In the genomic region with DNA sequence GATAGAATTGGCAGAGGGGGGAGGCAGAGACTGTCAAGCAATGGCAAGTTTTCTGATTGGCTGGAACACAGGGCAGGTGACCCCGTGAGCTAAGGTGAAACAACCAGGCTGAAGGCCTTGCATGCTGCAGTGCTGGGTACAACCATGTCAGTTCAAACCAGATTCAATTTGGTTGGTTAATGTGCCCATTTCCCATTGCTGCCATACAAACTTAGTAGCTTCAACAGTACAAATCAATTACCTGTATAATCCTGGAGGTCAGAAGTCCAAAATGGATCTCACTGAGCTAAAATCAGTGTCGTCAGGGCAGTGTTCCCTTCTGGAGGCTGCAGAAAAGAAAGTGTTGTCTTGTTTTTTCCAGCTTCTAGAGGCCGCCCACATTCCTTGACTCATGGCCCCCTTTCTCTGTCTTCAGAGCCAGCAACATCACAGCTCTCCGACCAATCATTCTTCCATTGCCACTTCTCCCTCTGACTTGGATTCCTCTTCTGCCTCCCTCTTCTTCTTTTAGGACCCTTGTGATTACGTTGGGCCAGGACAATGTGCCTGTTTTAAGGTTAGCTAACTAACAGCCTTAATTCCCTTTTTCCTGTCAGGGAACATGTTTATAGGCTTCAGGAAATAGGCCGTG, we compare ENCODE assay signal across 21 cellular contexts.
A peak's percentile ranks its signal among the peaks of the same experiment; 100 is the strongest.
DNase-seq lines count a peak whose midpoint lies in the region; TF ChIP-seq lines count a peak whose summit lies in the region.
"Had no signal": no experiment of that assay in that cellular context is flagged by ENCODE, and none has a peak within 500 bp of the region (broad histone marks: within the 10 kb centered on the region; RNA-seq: fewer than 3 reads in every experiment).

No MANE protein-coding gene starts in this region.

- POLR2A ChIA-PET in MCF 10A (lab: Yijun Ruan, JAX), result interaction anchor here (0.8 to 2.0 kb wide), 4 partner anchors 15 to 627 kb away, joined by 3 to 5 read pairs (median 4); no protein-coding TSS in a partner anchor

- 98% methylated on average over 6 of the region's 6 CpGs for WGBS in mammary epithelial cell (ENCODE audit: low coverage, missing lambda C conversion rate)
- WGBS in liver, result 81% methylated on average over 6 of the region's 6 CpGs
- WGBS in neuronal stem cell (ENCODE audit: extremely low coverage in 2 of 2, insufficient read length in 2 of 2, insufficient replicate concordance in 1 of 2), 2 donors, result no CpG with 5 or more reads among the region's 6 CpGs

- BruUV-seq in MCF 10A (replicated peaks; lab: Mats Ljungman, UMichigan) (no TSS peak), mammary epithelial cell (replicated peaks; lab: Mats Ljungman, UMichigan) (no TSS peak)

- intact Hi-C loops in MCF 10A (cut with micrococcal nuclease), result no loop called here
- intact Hi-C loops in mammary epithelial cell (cut with micrococcal nuclease), result no loop called here

- no peak overlapping the region for H3K23ac ChIP-seq in neuronal stem cell (ENCODE audit: low read depth, low read length, poor library complexity)

- no peak overlapping the region for H2BK120ac ChIP-seq in neuronal stem cell (ENCODE audit: low read depth, low read length)

- no peaks in the 10 kb centered on the region for H3K36me3 ChIP-seq in mammary epithelial cell (ENCODE audit: insufficient read depth, low read length)
- H3K36me3 ChIP-seq in liver (ENCODE audit: control insufficient read depth in 4 of 4, insufficient read depth in 3 of 4, low read depth in 1 of 4, low read length in 3 of 4), result no peaks in the 10 kb centered on the region
- no peaks in the 10 kb centered on the region for H3K36me3 ChIP-seq in neuronal stem cell (replicated peaks in 1 of 2; ENCODE audit: control insufficient read depth in 2 of 2, insufficient read depth in 2 of 2, low read length in 2 of 2)
- H3K36me3 ChIP-seq: HAP-1 had no signal

- no peak overlapping the region for H4K91ac ChIP-seq in neuronal stem cell (ENCODE audit: low read depth, low read length, poor library complexity)

- H3K79me2 ChIP-seq in mammary epithelial cell (ENCODE audit: insufficient read depth, low read length), result no peaks in the 10 kb centered on the region

- H3K4me3 ChIP-seq in mammary epithelial cell (replicated peaks in 1 of 3; ENCODE audit: insufficient read depth in 1 of 3, low read depth in 2 of 3, low read length in 3 of 3) (no peak overlapping the region), liver (ENCODE audit: low read depth in 1 of 3, low read length in 3 of 3) (no peak overlapping the region), neuronal stem cell (ENCODE audit: low read length in 2 of 2) (no peak overlapping the region)
- H3K4me3 ChIP-seq: BLaER1, HAP-1 had no signal

- H3K9me3 Mint-ChIP-seq in MCF 10A (ENCODE audit: unreplicated experiment), result no peaks in the 10 kb centered on the region
- H3K9me3 Mint-ChIP-seq: CD8-positive, alpha-beta memory T cell had no signal

- no peak overlapping the region for H2BK15ac ChIP-seq in neuronal stem cell (ENCODE audit: low read length)

- no peaks in the 10 kb centered on the region for H3K27me3 ChIP-seq in mammary epithelial cell (ENCODE audit: insufficient read depth, low read length)
- no peaks in the 10 kb centered on the region for H3K27me3 ChIP-seq in liver (ENCODE audit: control insufficient read depth in 4 of 4, insufficient read depth in 4 of 4, low read length in 3 of 4)
- H3K27me3 ChIP-seq in neuronal stem cell (ENCODE audit: control insufficient read depth in 3 of 3, insufficient read depth in 3 of 3, low read depth in 1 of 3, low read length in 3 of 3), result no peaks in the 10 kb centered on the region
- H3K27me3 ChIP-seq: BLaER1 had no signal

- peak overlapping the region; percentile 22 for H3K18ac ChIP-seq in neuronal stem cell (ENCODE audit: low read length)

- peak overlapping the region; percentile 46 for H3K27ac Mint-ChIP-seq in MCF 10A (ENCODE audit: low read depth, unreplicated experiment)

- CTCF ChIA-PET in MCF 10A (lab: Yijun Ruan, JAX) (interaction anchor here (0.6 to 1.2 kb wide), 4 partner anchors 9 to 321 kb away, joined by 3 to 5 read pairs (median 4); no protein-coding TSS in a partner anchor), mammary epithelial cell (lab: Charles Lee; ENCODE audit: low non-redundant PET) (interaction anchor here (0.6 kb wide), 1 partner anchor 57 kb away, joined by 7 read pairs; no protein-coding TSS in a partner anchor)

- TF ChIP-seq RAD21 in liver (IDR thresholded peaks at IDR 0.05), result peak; percentile 31 to 47

- H2AFZ ChIP-seq in mammary epithelial cell (ENCODE audit: low read depth, low read length), result no peak overlapping the region
- H2AFZ ChIP-seq in neuronal stem cell (ENCODE audit: low read length), result no peak overlapping the region

- H3K9ac ChIP-seq in mammary epithelial cell (ENCODE audit: insufficient read depth, low read length), result no peak overlapping the region
- H3K9ac ChIP-seq in liver (ENCODE audit: low read depth in 1 of 2, low read length in 2 of 2), result no peak overlapping the region
- no peak overlapping the region for H3K9ac ChIP-seq in neuronal stem cell (ENCODE audit: low read depth, low read length, poor library complexity)
- H3K9ac ChIP-seq: BLaER1 had no signal

- H3K27me3 Mint-ChIP-seq in MCF 10A (ENCODE audit: insufficient read depth, unreplicated experiment), result no peaks in the 10 kb centered on the region
- H3K27me3 Mint-ChIP-seq: CD8-positive, alpha-beta memory T cell had no signal

- in situ Hi-C loops in mammary epithelial cell (cut with MboI; ENCODE audit: low sequenced_read_pairs in 2 of 2), result no loop called here

- H3K36me3 Mint-ChIP-seq in MCF 10A (ENCODE audit: insufficient read depth, unreplicated experiment), result peaks cover under 1% of the 10 kb centered on the region

- H2AK5ac ChIP-seq in neuronal stem cell (ENCODE audit: low read depth, low read length), result no peak overlapping the region

- dilution Hi-C loops in mammary epithelial cell (cut with HindIII; ENCODE audit: low sequenced_read_pairs), result no loop called here

- H3K27ac ChIP-seq in mammary epithelial cell (ENCODE audit: insufficient read depth, low read depth, low read length), result no peak overlapping the region
- peak overlapping the region; percentile 67 to 91 for H3K27ac ChIP-seq in liver (ENCODE audit: low read depth in 1 of 2, low read length in 2 of 2)
- no peak overlapping the region for H3K27ac ChIP-seq in neuronal stem cell (replicated peaks; ENCODE audit: low read length)
- H3K27ac ChIP-seq: HL-60 had no signal

- no peak for TF ChIP-seq CTCF in MCF 10A (IDR thresholded peaks at IDR 0.05; ENCODE audit: unreplicated experiment)
- TF ChIP-seq CTCF in mammary epithelial cell (conservative IDR thresholded peaks at IDR 0.05 in 1 of 2, IDR thresholded peaks at IDR 0.05 in 1 of 2; ENCODE audit: extremely low read depth in 1 of 2, insufficient read depth in 1 of 2, low read depth in 1 of 2, low read length in 2 of 2), result no peak
- TF ChIP-seq CTCF in liver (IDR thresholded peaks at IDR 0.05; ENCODE audit: low read depth, low read length, missing input control), result no peak

- H3K14ac ChIP-seq in neuronal stem cell (ENCODE audit: low read length), result no peak overlapping the region

- H2BK5ac ChIP-seq in neuronal stem cell (ENCODE audit: low read length), result no peak overlapping the region

- H2BK12ac ChIP-seq in neuronal stem cell (ENCODE audit: low read length), result no peak overlapping the region

- H3K4me1 Mint-ChIP-seq in MCF 10A (ENCODE audit: insufficient read depth, unreplicated experiment), result peaks cover 24% of the 10 kb centered on the region

- peaks cover 14% of the 10 kb centered on the region for H3K4me1 ChIP-seq in mammary epithelial cell (ENCODE audit: insufficient read depth, low read length)
- peaks cover 19 to 36% (median 25%) of the 10 kb centered on the region in 4 donors for H3K4me1 ChIP-seq in liver (ENCODE audit: control insufficient read depth in 4 of 4, insufficient read depth in 4 of 4, low read length in 3 of 4)
- H3K4me1 ChIP-seq in neuronal stem cell (ENCODE audit: control insufficient read depth in 2 of 2, insufficient read depth in 1 of 2, low read depth in 1 of 2, low read length in 2 of 2), result peaks cover 26 to 31% of the 10 kb centered on the region in 2 donors
- H3K4me1 ChIP-seq: HAP-1 had no signal

- H3K4me3 Mint-ChIP-seq in MCF 10A (ENCODE audit: unreplicated experiment), result no peak overlapping the region
- H3K4me3 Mint-ChIP-seq: CD8-positive, alpha-beta memory T cell had no signal

- no peaks in the 10 kb centered on the region for H3K9me3 ChIP-seq in mammary epithelial cell (replicated peaks; ENCODE audit: insufficient read depth, low read length)
- H3K9me3 ChIP-seq in liver (ENCODE audit: control insufficient read depth in 4 of 4, low read length in 3 of 4), result no peaks in the 10 kb centered on the region
- peaks cover 9 to 12% of the 10 kb centered on the region in 2 donors for H3K9me3 ChIP-seq in neuronal stem cell (replicated peaks in 1 of 2; ENCODE audit: control insufficient read depth in 2 of 2, insufficient read depth in 1 of 2, low read depth in 1 of 2, low read length in 2 of 2)
- H3K9me3 ChIP-seq: HAP-1 had no signal

- DNase-seq in MCF 10A (ENCODE audit: unreplicated experiment) (no peak), mammary epithelial cell (no peak), neuronal stem cell (ENCODE audit: low spot score) (no peak), SW 1271 (lab: John Stamatoyannopoulos, UW) (no peak), NCI-H2171 treated with DMSO at 0.1 percent for 48 hours (lab: John Stamatoyannopoulos, UW) (no peak), hepatic stellate cell (ENCODE audit: low spot score) (no peak), A172 (ENCODE audit: low spot score) (no peak)
- DNase-seq: 8988T; CD8-positive, alpha-beta memory T cell; DND-41; KBM-7; NCI-H1417 treated with DMSO at 0.1 percent for 48 hours; NCI-H2029; NCI-H2171; NCI-H446 treated with DMSO at 0.1 percent for 48 hours; NK-92 treated with Interleukin-12 subunit alpha and Interleukin-12 subunit beta, amount 100 ng/mL, for 24 hours; SHP77 treated with DMSO at 0.1 percent for 48 hours had no signal

- no peak overlapping the region for H3K4ac ChIP-seq in neuronal stem cell (ENCODE audit: low read length)

- H4K8ac ChIP-seq in neuronal stem cell (ENCODE audit: low read depth, low read length), result no peak overlapping the region

- no peak overlapping the region for H3K4me2 ChIP-seq in mammary epithelial cell (ENCODE audit: insufficient read depth, low read depth, low read length)
- H3K4me2 ChIP-seq in neuronal stem cell (ENCODE audit: insufficient read depth, low read length, poor library complexity, severe bottlenecking), result no peak overlapping the region
- H3K4me2 ChIP-seq: BLaER1 had no signal

- no peaks in the 10 kb centered on the region for H4K20me1 ChIP-seq in mammary epithelial cell (ENCODE audit: insufficient read depth, low read length)
- H4K20me1 ChIP-seq: BLaER1 had no signal

- H3K79me1 ChIP-seq in neuronal stem cell (ENCODE audit: low read depth, low read length), result no peaks in the 10 kb centered on the region

TF ChIP-seq in liver, 16 proteins besides CTCF, POLR2A, EP300 and RAD21 (continues in another document):
- TF ChIP-seq TAF1 (conservative IDR thresholded peaks at IDR 0.05), result no peak

Comparison
In these comparisons a context has a peak if more than half of its experiments do, and no peak if none do; other contexts are left out.
1. H3K27ac ChIP-seq: peak in liver (2 of 2); none in mammary epithelial cell (single experiment) and neuronal stem cell (single experiment).